8 cellular contexts compared by ENCODE assay signal in the genomic region with DNA sequence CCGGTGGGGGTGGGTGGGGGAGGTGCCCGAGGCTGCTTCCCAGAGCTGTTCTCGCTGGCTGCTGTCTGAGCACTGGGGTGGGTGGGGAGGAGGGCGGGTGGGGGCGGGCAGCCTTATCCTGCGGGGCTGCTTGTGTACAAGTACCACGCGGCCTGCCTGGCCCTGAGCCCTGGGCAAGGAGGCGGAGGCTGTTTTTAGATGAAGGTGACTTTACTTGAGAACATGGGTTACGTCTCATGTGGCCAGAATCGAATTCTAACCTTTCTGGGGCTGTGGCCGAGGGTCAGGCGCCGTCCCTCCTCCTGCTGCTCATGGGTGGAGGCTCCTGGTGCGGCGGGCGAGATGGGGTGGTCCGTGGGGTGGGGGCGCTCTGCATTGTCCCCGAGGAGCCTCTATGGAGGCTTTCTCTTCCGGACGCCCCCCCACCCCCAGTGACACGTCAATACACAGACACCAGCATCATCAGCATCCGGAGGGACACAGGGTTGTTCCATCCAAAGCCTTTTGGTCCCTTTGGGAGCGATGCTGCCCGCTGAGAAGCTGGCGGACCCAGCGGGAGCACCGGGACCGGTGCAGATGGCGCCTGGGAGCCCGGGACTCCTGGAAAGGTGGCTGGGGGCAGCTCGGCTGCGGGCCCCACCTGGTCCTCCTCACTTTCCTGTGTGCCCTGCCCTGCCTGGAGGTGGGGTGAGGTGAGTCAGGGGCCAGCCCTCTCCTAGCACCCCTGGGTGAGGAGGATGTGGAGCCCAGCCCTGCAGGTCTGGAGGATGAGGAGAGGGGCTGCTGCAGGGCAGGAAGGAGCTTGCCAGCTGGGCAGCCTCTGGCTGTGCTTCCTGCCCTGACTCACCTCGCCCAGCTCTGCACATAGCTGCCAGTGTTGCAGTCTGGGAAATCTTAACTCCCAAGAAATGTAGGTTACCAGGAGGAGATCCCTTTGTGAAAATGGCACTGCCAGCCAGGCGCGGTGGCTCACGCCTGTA. TPM values are rescaled to one million over a fixed set of nuclear protein-coding genes. Genes with fewer than 3 reads are reported as not detected.
DNase-seq lines count a peak whose midpoint lies in the region; ATAC-seq, FAIRE-seq and TF ChIP-seq lines count a peak whose summit lies in the region.

No MANE protein-coding gene starts in this region.

- no peaks in the 10 kb centered on the region for H3K9me3 Mint-ChIP-seq in activated CD8-positive, alpha-beta memory T cell treated with anti-CD3 and anti-CD28 coated beads, Interleukin-2, amount 10 ng/mL, durations not matched to agents 7 days and 5 days (ENCODE audit: low read depth)

- no peak for FAIRE-seq in K562 (lab: Jason Lieb, UNC)

- TF ChIP-seq RAD21 in K562 (CRISPR knock-in tag; conservative IDR thresholded peaks at IDR 0.05 in 1 of 2, IDR thresholded peaks at IDR 0.05 in 1 of 2), result no peak

- H3K9ac ChIP-seq in K562 (ENCODE audit: insufficient read depth in 1 of 2, low read depth in 2 of 2, low read length in 2 of 2) (peak overlapping the region in 1 of 2 experiments; percentile 95; a peak in 2 of 4 replicates), subcutaneous abdominal adipose tissue (ENCODE audit: low read length in 5 of 5) (peak overlapping the region in 1 of 5 donors; percentile 61)

- TF ChIP-seq EP300 in K562 (IDR thresholded peaks at IDR 0.05; ENCODE audit: low read length), result no peak

- DNase-seq in HUDEP-2 (lab: John Stamatoyannopoulos, UW; ENCODE audit: unreplicated experiment in 76 of 76) (peak in 73 of 76 experiments; percentile 62 to 97 (median 91)), K562 (ENCODE audit: extremely low read depth in 1 of 4, low spot score in 3 of 4) (peak; percentile 53 to 69 (median 57)), hypothalamus (lab: John Stamatoyannopoulos, UW) (peak in 26 of 51 donors; percentile 18 to 70 (median 44)), GM19240 (ENCODE audit: insufficient read length, low spot score) (no peak), DMS153 treated with DMSO at 0.1 percent for 48 hours (lab: John Stamatoyannopoulos, UW; ENCODE audit: unreplicated experiment) (no peak), retina (no peak)
- no peak for DNase-seq in activated CD8-positive, alpha-beta memory T cell treated with anti-CD3 and anti-CD28 coated beads, Interleukin-2, amount 10 ng/mL, durations not matched to agents 7 days and 5 days

- peaks cover 50% of the 10 kb centered on the region; the same call in 2 of the 3 replicates for H3K36me3 ChIP-seq in K562 (ENCODE audit: control insufficient read depth, insufficient read depth, low read length)
- H3K36me3 ChIP-seq in subcutaneous abdominal adipose tissue (ENCODE audit: control insufficient read depth in 5 of 5, insufficient read depth in 5 of 5, low read length in 5 of 5), result peaks cover 0 to 32% (median 20%) of the 10 kb centered on the region in 5 donors

- H3K9me1 ChIP-seq in K562 (ENCODE audit: control insufficient read depth, insufficient read depth, low read length), result peaks cover 15% of the 10 kb centered on the region

- no peak for TF ChIP-seq POLR2A in K562 (conservative IDR thresholded peaks at IDR 0.05)

- ATAC-seq in K562, result peak; percentile 7; the same call in 1 of the 3 replicates
- no peak for ATAC-seq in activated CD8-positive, alpha-beta memory T cell treated with anti-CD3 and anti-CD28 coated beads, Interleukin-2, amount 10 ng/mL, durations not matched to agents 7 days and 5 days

- peaks cover 3% of the 10 kb centered on the region for H3K36me3 Mint-ChIP-seq in activated CD8-positive, alpha-beta memory T cell treated with anti-CD3 and anti-CD28 coated beads, Interleukin-2, amount 10 ng/mL, durations not matched to agents 7 days and 5 days

- 58% methylated on average over 25 of the region's 38 CpGs for WGBS in K562 (ENCODE audit: insufficient coverage, low coverage, missing lambda C conversion rate)

- POLR2A ChIA-PET in K562 (lab: Yijun Ruan, JAX), result interaction anchor here (0.5 to 2.3 kb wide), 5 partner anchors 9 to 49 kb away, joined by 3 to 41 read pairs (median 7); a partner anchor contains a TSS

- H3K4me3 Mint-ChIP-seq in activated CD8-positive, alpha-beta memory T cell treated with anti-CD3 and anti-CD28 coated beads, Interleukin-2, amount 10 ng/mL, durations not matched to agents 7 days and 5 days, result no peak overlapping the region

- H3K4me1 ChIP-seq in K562 (replicated peaks in 1 of 2; ENCODE audit: control insufficient read depth in 2 of 2, insufficient read depth in 2 of 2, low read length in 2 of 2), result peaks cover 28 to 87% of the 10 kb centered on the region in 2 experiments
- peaks cover 4 to 60% (median 50%) of the 10 kb centered on the region in 5 donors for H3K4me1 ChIP-seq in subcutaneous abdominal adipose tissue (ENCODE audit: control insufficient read depth in 5 of 5, insufficient read depth in 5 of 5, low read length in 5 of 5)

- H3K4me2 ChIP-seq in K562 (ENCODE audit: insufficient read depth, low read length), result peak overlapping the region; percentile 79

- CTCF ChIA-PET in K562 (lab: Yijun Ruan, JAX; ENCODE audit: low intra/inter-chr PET ratio), result no interaction called here
- CTCF ChIA-PET in activated CD8-positive, alpha-beta memory T cell treated with anti-CD3 and anti-CD28 coated beads, Interleukin-2, amount 10 ng/mL, durations not matched to agents 7 days and 5 days (lab: Charles Lee), result interaction anchor here (2.4 to 3.1 kb wide), 2 partner anchors 9 to 65 kb away, joined by 9 to 14 read pairs; no protein-coding TSS in a partner anchor

- H3K4me3 ChIP-seq in K562 (peak overlapping the region; percentile 99; the same call in 1 of the 2 replicates), subcutaneous abdominal adipose tissue (ENCODE audit: low read depth in 1 of 5, low read length in 5 of 5) (peak overlapping the region in 4 of 5 donors; percentile 52 to 75 (median 56))

- H3K9me3 ChIP-seq in K562 (replicated peaks; ENCODE audit: control insufficient read depth, insufficient read depth, low read depth, low read length) (no peaks in the 10 kb centered on the region), subcutaneous abdominal adipose tissue (ENCODE audit: control insufficient read depth in 5 of 5, low read length in 5 of 5) (no peaks in the 10 kb centered on the region)

- no peaks in the 10 kb centered on the region for H3K27me3 Mint-ChIP-seq in activated CD8-positive, alpha-beta memory T cell treated with anti-CD3 and anti-CD28 coated beads, Interleukin-2, amount 10 ng/mL, durations not matched to agents 7 days and 5 days

- H2AFZ ChIP-seq in K562 (ENCODE audit: low read depth, low read length), result no peak overlapping the region

- BruUV-seq in K562 (replicated peaks; lab: Mats Ljungman, UMichigan), result no TSS peak

- no peak for TF ChIP-seq CTCF in K562 (IDR thresholded peaks at IDR 0.05 in 2 of 3, conservative IDR thresholded peaks at IDR 0.05 in 1 of 3; ENCODE audit: insufficient read depth in 2 of 3, low read depth in 1 of 3, low read length in 3 of 3)

- no peaks in the 10 kb centered on the region for H3K27me3 ChIP-seq in K562 (ENCODE audit: control insufficient read depth in 2 of 2, insufficient read depth in 2 of 2, low read length in 2 of 2)
- H3K27me3 ChIP-seq in subcutaneous abdominal adipose tissue (ENCODE audit: control insufficient read depth in 5 of 5, insufficient read depth in 4 of 5, low read length in 5 of 5), result no peaks in the 10 kb centered on the region

- in situ Hi-C loops in K562 (cut with MboI), result no loop called here

- intact Hi-C loops in K562 (cut with micrococcal nuclease), result loop anchor here (2.0 kb wide), 1 partner anchor 29 kb away; no protein-coding TSS in a partner anchor

- H3K79me2 ChIP-seq in K562 (ENCODE audit: control insufficient read depth, insufficient read depth, low read length), result peaks cover 85% of the 10 kb centered on the region

- H3K4me1 Mint-ChIP-seq in activated CD8-positive, alpha-beta memory T cell treated with anti-CD3 and anti-CD28 coated beads, Interleukin-2, amount 10 ng/mL, durations not matched to agents 7 days and 5 days, result peaks cover 37% of the 10 kb centered on the region

- H3K27ac ChIP-seq in K562 (ENCODE audit: extremely low read depth, low read depth, low read length) (peak overlapping the region; percentile 73; the same call in 2 of the 3 replicates), subcutaneous abdominal adipose tissue (ENCODE audit: low read depth, low read length) (no peak overlapping the region)

- no peak overlapping the region for H3K27ac Mint-ChIP-seq in activated CD8-positive, alpha-beta memory T cell treated with anti-CD3 and anti-CD28 coated beads, Interleukin-2, amount 10 ng/mL, durations not matched to agents 7 days and 5 days

- peaks cover 63% of the 10 kb centered on the region for H4K20me1 ChIP-seq in K562 (replicated peaks; ENCODE audit: control insufficient read depth, insufficient read depth, low read length)

RNA-seq across cellular contexts. Expression of a gene that starts 3.4 kb away (rescaled TPM):
- 106 and 369 TPM in 2 replicates for total RNA-seq in K562 (2011; cell fraction: chromatin; rRNA removed; ENCODE audit: low replicate concordance)
- 735 and 796 TPM in 2 replicates for total RNA-seq in K562 (2011; cell fraction: nucleolus; rRNA removed)
- total RNA-seq in K562 (2011; cell fraction: nucleoplasm; rRNA removed), result 350 and 437 TPM in 2 replicates
- 398 and 484 TPM in 2 replicates for total RNA-seq in K562 (2014; rRNA removed)
- total RNA-seq in K562 (2014; rRNA removed; fragmentation: Illumina TruSeq; extraction: Trizol), result 59.1 and 89.1 TPM in 2 replicates
- 211 and 220 TPM in 2 replicates for total RNA-seq in K562 (2015; rRNA removed; fragmentation: Illumina TruSeq; extraction: Trizol)
- 495 and 506 TPM in 2 replicates for total RNA-seq in K562 (2021)
- 129 and 411 TPM in 2 replicates for polyA plus RNA-seq in K562 (2011; rRNA removed)
- polyA plus RNA-seq in K562 (2011; cell fraction: cytosol; rRNA removed), result 277 and 455 TPM in 2 replicates
- 198 and 199 TPM in 2 replicates for polyA plus RNA-seq in K562 (2011; cell fraction: nucleus; rRNA removed)
- polyA plus RNA-seq in K562 (2012), result 362 and 456 TPM in 2 replicates
- 187 and 351 TPM in 2 replicates for polyA plus RNA-seq in K562 (2014; fragmentation: Illumina TruSeq; extraction: Trizol)
- polyA plus RNA-seq in K562 (2014; fragmentation: Nextera tagmentation; extraction: Ambion mirVana), result 10 to 100 TPM in 1 of 2 experiments, 1 to 10 TPM in 1; 4.6 to 17.9 TPM
- 236 and 311 TPM in 2 replicates for polyA plus RNA-seq in K562 (2014; rRNA removed)
- 61.0 and 70.9 TPM in 2 replicates for polyA minus RNA-seq in K562 (2011; rRNA and poly(A)+ RNA removed)
- polyA minus RNA-seq in K562 (2011; cell fraction: cytosol; rRNA and poly(A)+ RNA removed), result 197 and 315 TPM in 2 replicates
- 48.1 and 72.2 TPM in 2 replicates for polyA minus RNA-seq in K562 (2011; cell fraction: nucleus; rRNA and poly(A)+ RNA removed)
- 100 to 1,000 TPM; 206 to 225 TPM for total RNA-seq in activated CD8-positive, alpha-beta memory T cell treated with anti-CD3 and anti-CD28 coated beads, Interleukin-2, amount 10 ng/mL, durations not matched to agents 7 days and 5 days

RNA-seq across cellular contexts. Expression of a gene that starts 13.9 kb away (rescaled TPM):
- total RNA-seq in K562 (2011; cell fraction: chromatin; rRNA removed; ENCODE audit: low replicate concordance), result 2.7 and 8.1 TPM in 2 replicates
- total RNA-seq in K562 (2011; cell fraction: nucleolus; rRNA removed), result 6.2 and 7.2 TPM in 2 replicates
- 3.6 and 3.7 TPM in 2 replicates for total RNA-seq in K562 (2011; cell fraction: nucleoplasm; rRNA removed)
- total RNA-seq in K562 (2014; rRNA removed), result 0.82 and 1.3 TPM in 2 replicates
- total RNA-seq in K562 (2014; rRNA removed; fragmentation: Illumina TruSeq; extraction: Trizol), result 0.29 and 0.40 TPM in 2 replicates
- total RNA-seq in K562 (2015; rRNA removed; fragmentation: Illumina TruSeq; extraction: Trizol), result 0.29 and 0.30 TPM in 2 replicates
- 3.9 and 4.2 TPM in 2 replicates for total RNA-seq in K562 (2021)
- 0.64 and 0.76 TPM in 2 replicates for polyA plus RNA-seq in K562 (2011; rRNA removed)
- polyA plus RNA-seq in K562 (2011; cell fraction: cytosol; rRNA removed), result 1.1 and 1.5 TPM in 2 replicates
- polyA plus RNA-seq in K562 (2011; cell fraction: nucleus; rRNA removed), result 3.0 and 3.9 TPM in 2 replicates
- polyA plus RNA-seq in K562 (2012), result 1.6 and 1.7 TPM in 2 replicates
- polyA plus RNA-seq in K562 (2014; fragmentation: Illumina TruSeq; extraction: Trizol), result 0.91 and 1.9 TPM in 2 replicates
- polyA plus RNA-seq in K562 (2014; fragmentation: Nextera tagmentation; extraction: Ambion mirVana), result not detected
- polyA plus RNA-seq in K562 (2014; rRNA removed), result 0.86 and 1.2 TPM in 2 replicates
- 1.3 and 1.6 TPM in 2 replicates for polyA minus RNA-seq in K562 (2011; rRNA and poly(A)+ RNA removed)
- 2.3 and 3.5 TPM in 2 replicates for polyA minus RNA-seq in K562 (2011; cell fraction: cytosol; rRNA and poly(A)+ RNA removed)
- 1.5 and 2.2 TPM in 2 replicates for polyA minus RNA-seq in K562 (2011; cell fraction: nucleus; rRNA and poly(A)+ RNA removed)
- under 1 TPM; 0.67 to 0.75 TPM for total RNA-seq in activated CD8-positive, alpha-beta memory T cell treated with anti-CD3 and anti-CD28 coated beads, Interleukin-2, amount 10 ng/mL, durations not matched to agents 7 days and 5 days

RNA-seq across cellular contexts. Expression of a gene that starts 32.0 kb away (rescaled TPM):
- 0.49 and 1.6 TPM in 2 replicates for total RNA-seq in K562 (2011; cell fraction: chromatin; rRNA removed; ENCODE audit: low replicate concordance)
- 4.0 and 4.5 TPM in 2 replicates for total RNA-seq in K562 (2011; cell fraction: nucleolus; rRNA removed)
- total RNA-seq in K562 (2011; cell fraction: nucleoplasm; rRNA removed), result 1.4 and 1.9 TPM in 2 replicates
- total RNA-seq in K562 (2014; rRNA removed), result 2.3 and 2.6 TPM in 2 replicates
- not detected in 2 replicates for total RNA-seq in K562 (2014; rRNA removed; fragmentation: Illumina TruSeq; extraction: Trizol)
- 0.62 and 1.1 TPM in 2 replicates for total RNA-seq in K562 (2015; rRNA removed; fragmentation: Illumina TruSeq; extraction: Trizol)
- 0.72 and 1.8 TPM in 2 replicates for total RNA-seq in K562 (2021)
- polyA plus RNA-seq in K562 (2011; rRNA removed), result 0.70 and 0.97 TPM in 2 replicates
- polyA plus RNA-seq in K562 (2011; cell fraction: cytosol; rRNA removed), result 1.9 and 5.9 TPM in 2 replicates
- 0.87 and 1.8 TPM in 2 replicates for polyA plus RNA-seq in K562 (2011; cell fraction: nucleus; rRNA removed)
- 1.7 and 3.5 TPM in 2 replicates for polyA plus RNA-seq in K562 (2012)
- 0.61 TPM in 1 of 2 replicates, not detected in the other for polyA plus RNA-seq in K562 (2014; fragmentation: Illumina TruSeq; extraction: Trizol)
- under 1 TPM; 0.08 to 0.27 TPM for polyA plus RNA-seq in K562 (2014; fragmentation: Nextera tagmentation; extraction: Ambion mirVana)
- polyA plus RNA-seq in K562 (2014; rRNA removed), result 1.8 and 2.2 TPM in 2 replicates
- polyA minus RNA-seq in K562 (2011; rRNA and poly(A)+ RNA removed), result not detected in 2 replicates
- 2.5 TPM in 1 of 2 replicates, not detected in the other for polyA minus RNA-seq in K562 (2011; cell fraction: cytosol; rRNA and poly(A)+ RNA removed)
- polyA minus RNA-seq in K562 (2011; cell fraction: nucleus; rRNA and poly(A)+ RNA removed), result not detected in 2 replicates
- 10 to 100 TPM; 46.9 to 76.3 TPM for total RNA-seq in activated CD8-positive, alpha-beta memory T cell treated with anti-CD3 and anti-CD28 coated beads, Interleukin-2, amount 10 ng/mL, durations not matched to agents 7 days and 5 days

RNA-seq across cellular contexts. Expression of a gene that starts 44.3 kb away (rescaled TPM):
- total RNA-seq in K562 (2011; cell fraction: chromatin; rRNA removed; ENCODE audit: low replicate concordance), result 34.1 and 85.3 TPM in 2 replicates
- total RNA-seq in K562 (2011; cell fraction: nucleolus; rRNA removed), result 68.2 and 70.5 TPM in 2 replicates
- total RNA-seq in K562 (2011; cell fraction: nucleoplasm; rRNA removed), result 40.9 and 50.4 TPM in 2 replicates
- total RNA-seq in K562 (2014; rRNA removed) (203 and 207 TPM in 2 replicates), K562 (2014; rRNA removed; fragmentation: Illumina TruSeq; extraction: Trizol) (33.0 and 36.2 TPM in 2 replicates), K562 (2015; rRNA removed; fragmentation: Illumina TruSeq; extraction: Trizol) (65.5 and 75.7 TPM in 2 replicates), K562 (2021) (125 and 130 TPM in 2 replicates)
- polyA plus RNA-seq in K562 (2011; rRNA removed) (82.7 and 103 TPM in 2 replicates), K562 (2014; fragmentation: Illumina TruSeq; extraction: Trizol) (55.7 and 88.4 TPM in 2 replicates), K562 (2014; fragmentation: Nextera tagmentation; extraction: Ambion mirVana) (1 to 10 TPM in 1 of 2 experiments, under 1 TPM in 1; 0.80 to 1.0 TPM), K562 (2014; rRNA removed) (125 and 142 TPM in 2 replicates)
- polyA plus RNA-seq in K562 (2011; cell fraction: cytosol; rRNA removed), result 89.6 and 173 TPM in 2 replicates
- 83.8 and 124 TPM in 2 replicates for polyA plus RNA-seq in K562 (2011; cell fraction: nucleus; rRNA removed)
- 72.7 and 83.2 TPM in 2 replicates for polyA plus RNA-seq in K562 (2012)
- polyA minus RNA-seq in K562 (2011; rRNA and poly(A)+ RNA removed), result 16.2 and 28.5 TPM in 2 replicates
- 36.4 and 44.9 TPM in 2 replicates for polyA minus RNA-seq in K562 (2011; cell fraction: cytosol; rRNA and poly(A)+ RNA removed)
- 18.4 and 20.5 TPM in 2 replicates for polyA minus RNA-seq in K562 (2011; cell fraction: nucleus; rRNA and poly(A)+ RNA removed)
- 10 to 100 TPM; 58.3 to 58.9 TPM for total RNA-seq in activated CD8-positive, alpha-beta memory T cell treated with anti-CD3 and anti-CD28 coated beads, Interleukin-2, amount 10 ng/mL, durations not matched to agents 7 days and 5 days

RNA-seq across cellular contexts. Expression of a gene that starts 57.5 kb away (rescaled TPM):
- total RNA-seq in K562 (2011; cell fraction: chromatin; rRNA removed; ENCODE audit: low replicate concordance), result 71.2 and 248 TPM in 2 replicates
- total RNA-seq in K562 (2011; cell fraction: nucleolus; rRNA removed), result 221 and 235 TPM in 2 replicates
- total RNA-seq in K562 (2011; cell fraction: nucleoplasm; rRNA removed), result 86.3 and 109 TPM in 2 replicates
- total RNA-seq in K562 (2014; rRNA removed) (82.8 and 96.5 TPM in 2 replicates), K562 (2014; rRNA removed; fragmentation: Illumina TruSeq; extraction: Trizol) (33.4 and 49.3 TPM in 2 replicates), K562 (2015; rRNA removed; fragmentation: Illumina TruSeq; extraction: Trizol) (61.9 and 68.0 TPM in 2 replicates), K562 (2021) (134 and 144 TPM in 2 replicates)
- polyA plus RNA-seq in K562 (2011; rRNA removed) (60.8 and 111 TPM in 2 replicates), K562 (2014; fragmentation: Illumina TruSeq; extraction: Trizol) (71.8 and 99.5 TPM in 2 replicates), K562 (2014; fragmentation: Nextera tagmentation; extraction: Ambion mirVana) (10 to 100 TPM; 30.3 to 34.0 TPM), K562 (2014; rRNA removed) (67.5 and 88.4 TPM in 2 replicates)
- polyA plus RNA-seq in K562 (2011; cell fraction: cytosol; rRNA removed), result 39.8 and 94.7 TPM in 2 replicates
- polyA plus RNA-seq in K562 (2011; cell fraction: nucleus; rRNA removed), result 319 and 523 TPM in 2 replicates
- polyA plus RNA-seq in K562 (2012), result 95.6 and 140 TPM in 2 replicates
- 60.0 and 108 TPM in 2 replicates for polyA minus RNA-seq in K562 (2011; rRNA and poly(A)+ RNA removed)
- 88.4 and 105 TPM in 2 replicates for polyA minus RNA-seq in K562 (2011; cell fraction: cytosol; rRNA and poly(A)+ RNA removed)
- polyA minus RNA-seq in K562 (2011; cell fraction: nucleus; rRNA and poly(A)+ RNA removed), result 57.5 and 62.3 TPM in 2 replicates
- total RNA-seq in activated CD8-positive, alpha-beta memory T cell treated with anti-CD3 and anti-CD28 coated beads, Interleukin-2, amount 10 ng/mL, durations not matched to agents 7 days and 5 days, result 10 to 100 TPM; 65.0 to 68.1 TPM

Comparison
In these comparisons a context has a peak if more than half of its experiments do, and no peak if none do; other contexts are left out.
1. DNase-seq: peak in HUDEP-2 (73 of 76), K562 (4 of 4) and hypothalamus (26 of 51); none in GM19240 (single experiment), DMS153 treated with DMSO at 0.1 percent for 48 hours (single experiment), activated CD8-positive, alpha-beta memory T cell treated with anti-CD3 and anti-CD28 coated beads, Interleukin-2, amount 10 ng/mL, durations not matched to agents 7 days and 5 days (single experiment) and retina (single experiment).
2. RNA of a gene that starts 32.0 kb away (total RNA-seq): 46.9 to 76.3 TPM in activated CD8-positive, alpha-beta memory T cell treated with anti-CD3 and anti-CD28 coated beads, Interleukin-2, amount 10 ng/mL, durations not matched to agents 7 days and 5 days; 0.49 to 4.5 TPM in K562; every median in the first group is over 4 times any median in the second.